ENCODE assay signal across 8 cellular contexts in genomic region chr13:102597029-102598015, GRCh38. TPM values are rescaled to one million over a fixed set of nuclear protein-coding genes. Genes with fewer than 3 reads are reported as not detected.
A peak's percentile ranks its signal among the peaks of the same experiment; 100 is the strongest.
DNase-seq lines count a peak whose midpoint lies in the region; ATAC-seq and TF ChIP-seq lines count a peak whose summit lies in the region.

No MANE protein-coding gene starts in this region.

- no peak for DNase-seq in BJ (ENCODE audit: low read depth)
- DNase-seq in RPMI8226, result peak; percentile 33
- peak; percentile 41 for DNase-seq in astrocyte of the spinal cord (ENCODE audit: low read depth, low spot score)
- DNase-seq in putamen (ENCODE audit: low spot score), result no peak

- in situ Hi-C loops in astrocyte of the spinal cord (cut with HindIII; ENCODE audit: low sequenced_read_pairs), result no loop called here

- POLR2A ChIA-PET in BJ (lab: Charles Lee), result interaction anchor here (1.2 kb wide), 1 partner anchor 128 kb away, joined by 4 read pairs; no protein-coding TSS in a partner anchor

- no peaks in the 10 kb centered on the region for H3K9me3 ChIP-seq in iPS-18c (ENCODE audit: control insufficient read depth, insufficient read depth, low read length)

- H3K4me3 ChIP-seq in BJ (ENCODE audit: low read depth, low read length), result peak overlapping the region; percentile 54
- peak overlapping the region; percentile 98 for H3K4me3 ChIP-seq in astrocyte of the spinal cord (ENCODE audit: low read depth, low read length)
- peak overlapping the region; percentile 99 for H3K4me3 ChIP-seq in iPS-18c (ENCODE audit: insufficient read depth, low read depth, low read length)
- H3K4me3 ChIP-seq in skin epidermis, result peak overlapping the region; percentile 65 to 100 (median 88)

- H3K36me3 ChIP-seq in BJ (ENCODE audit: control insufficient read depth, insufficient read depth, low read length), result no peaks in the 10 kb centered on the region

- peak; percentile 12 for ATAC-seq in GM19025 (IDR thresholded peaks at IDR 0.05; ENCODE audit: low read depth, unreplicated experiment)
- peak; percentile 25 for ATAC-seq in HG03108 (IDR thresholded peaks at IDR 0.05; ENCODE audit: unreplicated experiment)

- CTCF ChIA-PET in BJ (lab: Yijun Ruan, JAX), result interaction anchor here (0.7 to 2.3 kb wide), 6 partner anchors 16 to 987 kb away, joined by 3 to 5 read pairs (median 4); no protein-coding TSS in a partner anchor

- TF ChIP-seq CTCF in BJ (IDR thresholded peaks at IDR 0.05; ENCODE audit: insufficient read depth, low read depth, low read length) (no peak), astrocyte of the spinal cord (IDR thresholded peaks at IDR 0.05; ENCODE audit: low read depth, low read length) (no peak)

- H3K27me3 ChIP-seq in BJ (ENCODE audit: control insufficient read depth, insufficient read depth, low read length), result no peaks in the 10 kb centered on the region

- peak overlapping the region; percentile 68 to 100 (median 97) for H3K27ac ChIP-seq in skin epidermis

RNA-seq across cellular contexts. Expression of gene TPP2, which starts 0.5 kb away (rescaled TPM):
- polyA plus RNA-seq in BJ (2011; rRNA removed), result 13.9 and 26.3 TPM in 2 replicates
- 14.8 and 23.4 TPM in 2 replicates for polyA minus RNA-seq in BJ (2011; rRNA and poly(A)+ RNA removed)

Comparison
In these comparisons a context has a peak if more than half of its experiments do, and no peak if none do; other contexts are left out.
1. DNase-seq: peak in RPMI8226 (single experiment) and astrocyte of the spinal cord (single experiment); none in BJ (single experiment) and putamen (single experiment).
2. Peak in every context shown above with its lines, with median percentiles within 50 percentile points of each other: H3K4me3 ChIP-seq.